ENCODE assay signal across 1 cellular context in genomic region chr2:26238301-26238958, GRCh38.
TF ChIP-seq lines count a peak whose summit lies in the region.

No MANE protein-coding gene starts in this region.

TF ChIP-seq in HepG2, 621 proteins besides CTCF, POLR2A, EP300 and RAD21 (continued from another document and continues in another):
- TF ChIP-seq ZBTB34 (CRISPR knock-in tag; IDR thresholded peaks at IDR 0.05) = 0 out of 2 replicates have a peak, but pooled peaks have one; percentile 24
- no peak for TF ChIP-seq ZNF747 (CRISPR knock-in tag; IDR thresholded peaks at IDR 0.05; ENCODE audit: borderline replicate concordance)
- no peak for TF ChIP-seq MAX (IDR thresholded peaks at IDR 0.05)
- no peak for TF ChIP-seq ATRX (CRISPR knock-in tag; IDR thresholded peaks at IDR 0.05; ENCODE audit: borderline replicate concordance)
- TF ChIP-seq, protein P1, sequence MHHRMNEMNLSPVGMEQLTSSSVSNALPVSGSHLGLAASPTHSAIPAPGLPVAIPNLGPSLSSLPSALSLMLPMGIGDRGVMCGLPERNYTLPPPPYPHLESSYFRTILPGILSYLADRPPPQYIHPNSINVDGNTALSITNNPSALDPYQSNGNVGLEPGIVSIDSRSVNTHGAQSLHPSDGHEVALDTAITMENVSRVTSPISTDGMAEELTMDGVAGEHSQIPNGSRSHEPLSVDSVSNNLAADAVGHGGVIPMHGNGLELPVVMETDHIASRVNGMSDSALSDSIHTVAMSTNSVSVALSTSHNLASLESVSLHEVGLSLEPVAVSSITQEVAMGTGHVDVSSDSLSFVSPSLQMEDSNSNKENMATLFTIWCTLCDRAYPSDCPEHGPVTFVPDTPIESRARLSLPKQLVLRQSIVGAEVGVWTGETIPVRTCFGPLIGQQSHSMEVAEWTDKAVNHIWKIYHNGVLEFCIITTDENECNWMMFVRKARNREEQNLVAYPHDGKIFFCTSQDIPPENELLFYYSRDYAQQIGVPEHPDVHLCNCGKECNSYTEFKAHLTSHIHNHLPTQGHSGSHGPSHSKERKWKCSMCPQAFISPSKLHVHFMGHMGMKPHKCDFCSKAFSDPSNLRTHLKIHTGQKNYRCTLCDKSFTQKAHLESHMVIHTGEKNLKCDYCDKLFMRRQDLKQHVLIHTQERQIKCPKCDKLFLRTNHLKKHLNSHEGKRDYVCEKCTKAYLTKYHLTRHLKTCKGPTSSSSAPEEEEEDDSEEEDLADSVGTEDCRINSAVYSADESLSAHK (CRISPR knock-in tag; IDR thresholded peaks at IDR 0.05; ENCODE audit: borderline replicate concordance) = no peak
- TF ChIP-seq, protein P2, sequence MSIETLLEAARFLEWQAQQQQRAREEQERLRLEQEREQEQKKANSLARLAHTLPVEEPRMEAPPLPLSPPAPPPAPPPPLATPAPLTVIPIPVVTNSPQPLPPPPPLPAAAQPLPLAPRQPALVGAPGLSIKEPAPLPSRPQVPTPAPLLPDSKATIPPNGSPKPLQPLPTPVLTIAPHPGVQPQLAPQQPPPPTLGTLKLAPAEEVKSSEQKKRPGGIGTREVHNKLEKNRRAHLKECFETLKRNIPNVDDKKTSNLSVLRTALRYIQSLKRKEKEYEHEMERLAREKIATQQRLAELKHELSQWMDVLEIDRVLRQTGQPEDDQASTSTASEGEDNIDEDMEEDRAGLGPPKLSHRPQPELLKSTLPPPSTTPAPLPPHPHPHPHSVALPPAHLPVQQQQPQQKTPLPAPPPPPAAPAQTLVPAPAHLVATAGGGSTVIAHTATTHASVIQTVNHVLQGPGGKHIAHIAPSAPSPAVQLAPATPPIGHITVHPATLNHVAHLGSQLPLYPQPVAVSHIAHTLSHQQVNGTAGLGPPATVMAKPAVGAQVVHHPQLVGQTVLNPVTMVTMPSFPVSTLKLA (IDR thresholded peaks at IDR 0.05) = no peak
- no peak for TF ChIP-seq HOXD1 (CRISPR knock-in tag; IDR thresholded peaks at IDR 0.05)
- TF ChIP-seq, protein P3, sequence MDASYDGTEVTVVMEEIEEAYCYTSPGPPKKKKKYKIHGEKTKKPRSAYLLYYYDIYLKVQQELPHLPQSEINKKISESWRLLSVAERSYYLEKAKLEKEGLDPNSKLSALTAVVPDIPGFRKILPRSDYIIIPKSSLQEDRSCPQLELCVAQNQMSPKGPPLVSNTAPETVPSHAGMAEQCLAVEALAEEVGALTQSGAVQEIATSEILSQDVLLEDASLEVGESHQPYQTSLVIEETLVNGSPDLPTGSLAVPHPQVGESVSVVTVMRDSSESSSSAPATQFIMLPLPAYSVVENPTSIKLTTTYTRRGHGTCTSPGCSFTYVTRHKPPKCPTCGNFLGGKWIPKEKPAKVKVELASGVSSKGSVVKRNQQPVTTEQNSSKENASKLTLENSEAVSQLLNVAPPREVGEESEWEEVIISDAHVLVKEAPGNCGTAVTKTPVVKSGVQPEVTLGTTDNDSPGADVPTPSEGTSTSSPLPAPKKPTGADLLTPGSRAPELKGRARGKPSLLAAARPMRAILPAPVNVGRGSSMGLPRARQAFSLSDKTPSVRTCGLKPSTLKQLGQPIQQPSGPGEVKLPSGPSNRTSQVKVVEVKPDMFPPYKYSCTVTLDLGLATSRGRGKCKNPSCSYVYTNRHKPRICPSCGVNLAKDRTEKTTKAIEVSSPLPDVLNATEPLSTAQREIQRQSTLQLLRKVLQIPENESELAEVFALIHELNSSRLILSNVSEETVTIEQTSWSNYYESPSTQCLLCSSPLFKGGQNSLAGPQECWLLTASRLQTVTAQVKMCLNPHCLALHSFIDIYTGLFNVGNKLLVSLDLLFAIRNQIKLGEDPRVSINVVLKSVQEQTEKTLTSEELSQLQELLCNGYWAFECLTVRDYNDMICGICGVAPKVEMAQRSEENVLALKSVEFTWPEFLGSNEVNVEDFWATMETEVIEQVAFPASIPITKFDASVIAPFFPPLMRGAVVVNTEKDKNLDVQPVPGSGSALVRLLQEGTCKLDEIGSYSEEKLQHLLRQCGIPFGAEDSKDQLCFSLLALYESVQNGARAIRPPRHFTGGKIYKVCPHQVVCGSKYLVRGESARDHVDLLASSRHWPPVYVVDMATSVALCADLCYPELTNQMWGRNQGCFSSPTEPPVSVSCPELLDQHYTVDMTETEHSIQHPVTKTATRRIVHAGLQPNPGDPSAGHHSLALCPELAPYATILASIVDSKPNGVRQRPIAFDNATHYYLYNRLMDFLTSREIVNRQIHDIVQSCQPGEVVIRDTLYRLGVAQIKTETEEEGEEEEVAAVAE (CRISPR knock-in tag; IDR thresholded peaks at IDR 0.05; ENCODE audit: borderline replicate concordance) = no peak
- TF ChIP-seq, protein P4, sequence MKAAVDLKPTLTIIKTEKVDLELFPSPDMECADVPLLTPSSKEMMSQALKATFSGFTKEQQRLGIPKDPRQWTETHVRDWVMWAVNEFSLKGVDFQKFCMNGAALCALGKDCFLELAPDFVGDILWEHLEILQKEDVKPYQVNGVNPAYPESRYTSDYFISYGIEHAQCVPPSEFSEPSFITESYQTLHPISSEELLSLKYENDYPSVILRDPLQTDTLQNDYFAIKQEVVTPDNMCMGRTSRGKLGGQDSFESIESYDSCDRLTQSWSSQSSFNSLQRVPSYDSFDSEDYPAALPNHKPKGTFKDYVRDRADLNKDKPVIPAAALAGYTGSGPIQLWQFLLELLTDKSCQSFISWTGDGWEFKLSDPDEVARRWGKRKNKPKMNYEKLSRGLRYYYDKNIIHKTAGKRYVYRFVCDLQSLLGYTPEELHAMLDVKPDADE (CRISPR knock-in tag; IDR thresholded peaks at IDR 0.05) = no peak
- TF ChIP-seq, protein P5, sequence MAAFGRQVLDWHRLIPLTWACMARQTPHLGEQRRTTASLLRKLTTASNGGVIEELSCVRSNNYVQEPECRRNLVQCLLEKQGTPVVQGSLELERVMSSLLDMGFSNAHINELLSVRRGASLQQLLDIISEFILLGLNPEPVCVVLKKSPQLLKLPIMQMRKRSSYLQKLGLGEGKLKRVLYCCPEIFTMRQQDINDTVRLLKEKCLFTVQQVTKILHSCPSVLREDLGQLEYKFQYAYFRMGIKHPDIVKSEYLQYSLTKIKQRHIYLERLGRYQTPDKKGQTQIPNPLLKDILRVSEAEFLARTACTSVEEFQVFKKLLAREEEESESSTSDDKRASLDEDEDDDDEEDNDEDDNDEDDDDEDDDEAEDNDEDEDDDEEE (CRISPR knock-in tag; IDR thresholded peaks at IDR 0.05) = no peak
- TF ChIP-seq, protein P6, sequence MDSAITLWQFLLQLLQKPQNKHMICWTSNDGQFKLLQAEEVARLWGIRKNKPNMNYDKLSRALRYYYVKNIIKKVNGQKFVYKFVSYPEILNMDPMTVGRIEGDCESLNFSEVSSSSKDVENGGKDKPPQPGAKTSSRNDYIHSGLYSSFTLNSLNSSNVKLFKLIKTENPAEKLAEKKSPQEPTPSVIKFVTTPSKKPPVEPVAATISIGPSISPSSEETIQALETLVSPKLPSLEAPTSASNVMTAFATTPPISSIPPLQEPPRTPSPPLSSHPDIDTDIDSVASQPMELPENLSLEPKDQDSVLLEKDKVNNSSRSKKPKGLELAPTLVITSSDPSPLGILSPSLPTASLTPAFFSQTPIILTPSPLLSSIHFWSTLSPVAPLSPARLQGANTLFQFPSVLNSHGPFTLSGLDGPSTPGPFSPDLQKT (CRISPR knock-in tag; IDR thresholded peaks at IDR 0.05; ENCODE audit: borderline replicate concordance) = no peak
- peak; percentile 49; the same call in 1 of the 2 replicates for TF ChIP-seq KMT2A (CRISPR knock-in tag; IDR thresholded peaks at IDR 0.05)
- TF ChIP-seq, protein P7, sequence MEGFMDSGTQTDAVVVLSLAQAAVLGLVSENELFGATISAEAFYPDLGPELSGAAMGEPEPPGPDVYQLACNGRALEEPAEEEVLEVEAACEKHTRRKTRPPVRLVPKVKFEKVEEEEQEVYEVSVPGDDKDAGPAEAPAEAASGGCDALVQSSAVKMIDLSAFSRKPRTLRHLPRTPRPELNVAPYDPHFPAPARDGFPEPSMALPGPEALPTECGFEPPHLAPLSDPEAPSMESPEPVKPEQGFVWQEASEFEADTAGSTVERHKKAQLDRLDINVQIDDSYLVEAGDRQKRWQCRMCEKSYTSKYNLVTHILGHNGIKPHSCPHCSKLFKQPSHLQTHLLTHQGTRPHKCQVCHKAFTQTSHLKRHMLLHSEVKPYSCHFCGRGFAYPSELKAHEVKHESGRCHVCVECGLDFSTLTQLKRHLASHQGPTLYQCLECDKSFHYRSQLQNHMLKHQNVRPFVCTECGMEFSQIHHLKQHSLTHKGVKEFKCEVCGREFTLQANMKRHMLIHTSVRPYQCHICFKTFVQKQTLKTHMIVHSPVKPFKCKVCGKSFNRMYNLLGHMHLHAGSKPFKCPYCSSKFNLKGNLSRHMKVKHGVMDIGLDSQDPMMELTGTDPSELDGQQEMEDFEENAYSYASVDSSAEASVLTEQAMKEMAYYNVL (CRISPR knock-in tag; IDR thresholded peaks at IDR 0.05; ENCODE audit: borderline replicate concordance) = no peak
- TF ChIP-seq ATF1 (CRISPR knock-in tag; IDR thresholded peaks at IDR 0.05) = no peak
- TF ChIP-seq PHB2 (IDR thresholded peaks at IDR 0.05; ENCODE audit: partially characterized antibody) = no peak
- no peak for TF ChIP-seq ZNF574 (CRISPR knock-in tag; IDR thresholded peaks at IDR 0.05)
- no peak for TF ChIP-seq FOXP1 (IDR thresholded peaks at IDR 0.05)
- TF ChIP-seq FOXP1 (CRISPR knock-in tag; IDR thresholded peaks at IDR 0.05) = peak; percentile 41; the same call in 1 of the 2 replicates
- no peak for TF ChIP-seq CENPX (CRISPR knock-in tag; IDR thresholded peaks at IDR 0.05)
- TF ChIP-seq U2AF1 (optimal IDR thresholded peaks at IDR 0.05; ENCODE audit: low read depth, low read length) = no peak
- no peak for TF ChIP-seq ZNF749 (CRISPR knock-in tag; IDR thresholded peaks at IDR 0.05; ENCODE audit: borderline replicate concordance)
- 0 out of 2 replicates have a peak, but pooled peaks have one; percentile 17 for TF ChIP-seq CREM (IDR thresholded peaks at IDR 0.05)
- TF ChIP-seq CREM (CRISPR knock-in tag; IDR thresholded peaks at IDR 0.05) = no peak
- no peak for TF ChIP-seq ZBTB43 (CRISPR knock-in tag; conservative IDR thresholded peaks at IDR 0.05)
- no peak for TF ChIP-seq BORCS8-MEF2B (CRISPR knock-in tag; IDR thresholded peaks at IDR 0.05)
- no peak for TF ChIP-seq ZMAT3 (CRISPR knock-in tag; conservative IDR thresholded peaks at IDR 0.05)
- TF ChIP-seq MED1 (CRISPR knock-in tag; IDR thresholded peaks at IDR 0.05) = 0 out of 2 replicates have a peak, but pooled peaks have one; percentile 33
- no peak for TF ChIP-seq ZNF841 (CRISPR knock-in tag; IDR thresholded peaks at IDR 0.05; ENCODE audit: borderline replicate concordance)
- TF ChIP-seq MED8 (CRISPR knock-in tag; IDR thresholded peaks at IDR 0.05; ENCODE audit: insufficient replicate concordance) = no peak
- TF ChIP-seq KDM5A (IDR thresholded peaks at IDR 0.05; ENCODE audit: borderline replicate concordance, low read length) = no peak
- TF ChIP-seq CCAR2 (optimal IDR thresholded peaks at IDR 0.05; ENCODE audit: low read depth, low read length) = no peak
